In genomic region chr2:105756435-105756834, GRCh38 we compare ENCODE assay signal across 17 cellular contexts. TPM values are rescaled to one million over a fixed set of nuclear protein-coding genes. Genes with fewer than 3 reads are reported as not detected.
DNase-seq lines count a peak whose midpoint lies in the region; ATAC-seq and TF ChIP-seq lines count a peak whose summit lies in the region.
"Had no signal": no experiment of that assay in that cellular context is flagged by ENCODE, and none has a peak within 500 bp of the region (broad histone marks: within the 10 kb centered on the region; RNA-seq: fewer than 3 reads in every experiment).

No MANE protein-coding gene starts in this region.

- CTCF ChIA-PET in T-cell (lab: Charles Lee) = interaction anchor here in 1 of 2 donors (0.9 to 1.5 kb wide), 6 partner anchors 10 to 173 kb away, joined by 3 to 9 read pairs (median 4); no protein-coding TSS in a partner anchor

- H3K27ac Mint-ChIP-seq in activated T-cell treated with anti-CD3 and anti-CD28 coated beads, Interleukin-2, amount 50 U/mL, for 24 hours = peak overlapping the region; percentile 94
- H3K27ac Mint-ChIP-seq in T-cell (peak overlapping the region; percentile 91 to 95), endothelial cell (ENCODE audit: unreplicated experiment) (peak overlapping the region; percentile 88)
- peak overlapping the region; percentile 71 for H3K27ac Mint-ChIP-seq in stimulated activated memory B cell treated with anti-CD40 and anti-IgM and Interleukin-4, amounts not matched to agents 10 μg/mL and 1 μg/mL and 100 μg/mL, for 72 hours

- H3K4me1 Mint-ChIP-seq in activated T-cell treated with anti-CD3 and anti-CD28 coated beads, Interleukin-2, amount 50 U/mL, for 24 hours (ENCODE audit: low read depth) = peaks cover 97% of the 10 kb centered on the region
- peaks cover 95 to 98% (median 98%) of the 10 kb centered on the region in 3 donors for H3K4me1 Mint-ChIP-seq in T-cell
- peaks cover 77% of the 10 kb centered on the region for H3K4me1 Mint-ChIP-seq in endothelial cell (ENCODE audit: unreplicated experiment)
- peaks cover 88% of the 10 kb centered on the region for H3K4me1 Mint-ChIP-seq in stimulated activated memory B cell treated with anti-CD40 and anti-IgM and Interleukin-4, amounts not matched to agents 10 μg/mL and 1 μg/mL and 100 μg/mL, for 72 hours

- peaks cover 92% of the 10 kb centered on the region for H3K36me3 Mint-ChIP-seq in activated T-cell treated with anti-CD3 and anti-CD28 coated beads, Interleukin-2, amount 50 U/mL, for 24 hours (ENCODE audit: low read depth)
- H3K36me3 Mint-ChIP-seq in T-cell (peaks cover 27% of the 10 kb centered on the region), endothelial cell (ENCODE audit: low read depth, unreplicated experiment) (peaks cover 11% of the 10 kb centered on the region)
- H3K36me3 Mint-ChIP-seq in stimulated activated memory B cell treated with anti-CD40 and anti-IgM and Interleukin-4, amounts not matched to agents 10 μg/mL and 1 μg/mL and 100 μg/mL, for 72 hours = peaks cover 31% of the 10 kb centered on the region

- ATAC-seq in T-cell (replicated peaks in 1 of 4) (peak in 1 of 4 experiments; percentile 3), HG03108 (IDR thresholded peaks at IDR 0.05; ENCODE audit: unreplicated experiment) (no peak)
- ATAC-seq in stimulated activated memory B cell treated with anti-CD40 and anti-IgM and Interleukin-4, amounts not matched to agents 10 μg/mL and 1 μg/mL and 100 μg/mL, for 72 hours = no peak
- ATAC-seq: left colon, PC-3, SK-N-SH treated with all-trans-retinoic acid at 6 μM for 48 hours had no signal

- DNase-seq in activated T-cell treated with anti-CD3 and anti-CD28 coated beads, Interleukin-2, amount 50 U/mL, for 24 hours = no peak
- DNase-seq in activated T-cell treated with anti-CD3 and anti-CD28 coated beads for 4 hours (no peak), T-cell (no peak), endothelial cell (ENCODE audit: low spot score) (no peak), NK-92 (lab: John Stamatoyannopoulos, UW; ENCODE audit: unreplicated experiment) (no peak), KG1 (lab: John Stamatoyannopoulos, UW) (no peak)
- DNase-seq: ACHN, Caco-2, Karpas-422, left colon, NCI-H1694, PC-3, substantia nigra had no signal

- no peaks in the 10 kb centered on the region for H3K27me3 Mint-ChIP-seq in activated T-cell treated with anti-CD3 and anti-CD28 coated beads, Interleukin-2, amount 50 U/mL, for 24 hours
- H3K27me3 Mint-ChIP-seq in T-cell (no peaks in the 10 kb centered on the region), endothelial cell (ENCODE audit: unreplicated experiment) (peaks cover 3% of the 10 kb centered on the region)
- H3K27me3 Mint-ChIP-seq in stimulated activated memory B cell treated with anti-CD40 and anti-IgM and Interleukin-4, amounts not matched to agents 10 μg/mL and 1 μg/mL and 100 μg/mL, for 72 hours = no peaks in the 10 kb centered on the region
- H3K27me3 Mint-ChIP-seq: brain had no signal

- POLR2A ChIA-PET in T-cell (lab: Charles Lee) = interaction anchor here (0.8 to 1.3 kb wide), 4 partner anchors 9 to 330 kb away, joined by 5 to 11 read pairs (median 9); no protein-coding TSS in a partner anchor

- H3K4me3 Mint-ChIP-seq in activated T-cell treated with anti-CD3 and anti-CD28 coated beads, Interleukin-2, amount 50 U/mL, for 24 hours = peak overlapping the region; percentile 54
- H3K4me3 Mint-ChIP-seq in T-cell (peak overlapping the region; percentile 46 to 98 (median 46)), endothelial cell (ENCODE audit: unreplicated experiment) (no peak overlapping the region)
- peak overlapping the region; percentile 64 for H3K4me3 Mint-ChIP-seq in stimulated activated memory B cell treated with anti-CD40 and anti-IgM and Interleukin-4, amounts not matched to agents 10 μg/mL and 1 μg/mL and 100 μg/mL, for 72 hours
- H3K4me3 Mint-ChIP-seq: brain had no signal

- no peak for TF ChIP-seq CTCF in endothelial cell (IDR thresholded peaks at IDR 0.05; ENCODE audit: unreplicated experiment)

- no peaks in the 10 kb centered on the region for H3K9me3 Mint-ChIP-seq in activated T-cell treated with anti-CD3 and anti-CD28 coated beads, Interleukin-2, amount 50 U/mL, for 24 hours
- no peaks in the 10 kb centered on the region for H3K9me3 Mint-ChIP-seq in T-cell
- no peaks in the 10 kb centered on the region for H3K9me3 Mint-ChIP-seq in endothelial cell (ENCODE audit: unreplicated experiment)
- H3K9me3 Mint-ChIP-seq in stimulated activated memory B cell treated with anti-CD40 and anti-IgM and Interleukin-4, amounts not matched to agents 10 μg/mL and 1 μg/mL and 100 μg/mL, for 72 hours = no peaks in the 10 kb centered on the region

RNA-seq across cellular contexts. Expression of gene NCK2, which starts 11.7 kb away (rescaled TPM):
- total RNA-seq in T-cell = 100 to 1,000 TPM in 4 of 5 donors, 10 to 100 TPM in 1; 97.7 to 154 (median 120) TPM
- 93.7 TPM for total RNA-seq in endothelial cell (ENCODE audit: unreplicated experiment)
